Comparison of ENCODE assay signal across 12 cellular contexts in the genomic region with DNA sequence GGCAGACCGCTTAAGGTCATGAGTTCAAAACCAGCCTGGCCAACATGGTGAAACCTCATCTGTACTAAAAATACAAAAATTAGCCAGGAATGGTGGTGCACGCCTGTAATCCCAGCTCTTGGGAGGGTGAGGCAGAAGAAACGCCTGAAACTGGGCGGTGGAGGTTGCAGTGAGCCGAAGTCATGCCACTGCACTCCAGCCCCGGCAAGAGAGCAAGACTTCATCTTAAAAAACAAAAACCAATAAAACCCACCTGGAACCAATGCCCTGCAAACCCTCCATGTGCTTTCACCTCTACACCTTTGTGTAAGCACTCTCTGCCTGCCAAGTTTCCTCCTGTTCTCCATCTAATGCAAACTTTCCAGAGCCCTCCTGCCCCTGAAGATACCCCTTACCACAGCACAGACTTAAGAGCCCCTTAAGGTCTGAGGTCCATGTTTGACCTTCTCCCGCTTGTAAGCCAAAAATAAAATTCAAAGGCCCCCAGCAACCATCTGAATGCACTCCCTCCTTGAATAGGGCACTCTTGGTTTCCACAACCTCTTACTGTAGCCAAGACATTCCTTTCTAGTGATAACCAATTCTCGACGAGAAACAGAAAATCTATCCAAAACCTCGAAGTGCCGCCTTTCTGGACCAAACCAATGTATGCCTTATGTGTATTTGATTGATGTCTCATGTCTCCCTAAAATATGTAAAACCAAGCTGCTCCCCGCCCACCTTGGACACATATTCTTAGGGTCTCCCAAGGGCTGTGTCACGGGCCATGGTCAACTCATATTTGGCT. TPM values are rescaled to one million over a fixed set of nuclear protein-coding genes. Genes with fewer than 3 reads are reported as not detected.
DNase-seq lines count a peak whose midpoint lies in the region; ATAC-seq and TF ChIP-seq lines count a peak whose summit lies in the region.
"Had no signal": no experiment of that assay in that cellular context is flagged by ENCODE, and none has a peak within 500 bp of the region (broad histone marks: within the 10 kb centered on the region; RNA-seq: fewer than 3 reads in every experiment).

No MANE protein-coding gene starts in this region.

- no peak overlapping the region for H2AFZ ChIP-seq in trophoblast cell (ENCODE audit: insufficient read depth, low read length, poor library complexity)

- H3K4me3 Mint-ChIP-seq in T-helper 1 cell treated with Interleukin-12 subunit alpha and Interleukin-12 subunit beta and Interleukin-4 antibody, amounts not matched to agents 30 μg/mL and 1 μg/mL, for 36 hours, result peak overlapping the region; percentile 98

- no peak overlapping the region for H3K9ac ChIP-seq in trophoblast cell (ENCODE audit: low read length)

- H3K9me3 Mint-ChIP-seq in T-helper 1 cell treated with Interleukin-12 subunit alpha and Interleukin-12 subunit beta and Interleukin-4 antibody, amounts not matched to agents 30 μg/mL and 1 μg/mL, for 36 hours, result no peaks in the 10 kb centered on the region

- H3K79me2 ChIP-seq in trophoblast cell (ENCODE audit: control insufficient read depth, insufficient read depth, low read length, poor library complexity), result peaks cover 15% of the 10 kb centered on the region

- WGBS in trophoblast cell (ENCODE audit: extremely low coverage, insufficient coverage, insufficient read length), result no CpG with 5 or more reads among the region's 13 CpGs

- H3K4ac ChIP-seq in trophoblast cell (ENCODE audit: low read depth, low read length), result peak overlapping the region; percentile 57

- no peaks in the 10 kb centered on the region for H3K27me3 Mint-ChIP-seq in T-helper 1 cell treated with Interleukin-12 subunit alpha and Interleukin-12 subunit beta and Interleukin-4 antibody, amounts not matched to agents 30 μg/mL and 1 μg/mL, for 36 hours (ENCODE audit: low read depth)

- peak overlapping the region; percentile 52 for H3K27ac Mint-ChIP-seq in T-helper 1 cell treated with Interleukin-12 subunit alpha and Interleukin-12 subunit beta and Interleukin-4 antibody, amounts not matched to agents 30 μg/mL and 1 μg/mL, for 36 hours

- no peak overlapping the region for H2BK12ac ChIP-seq in trophoblast cell (ENCODE audit: low read length)

- no peak overlapping the region for H3K4me2 ChIP-seq in trophoblast cell (ENCODE audit: low read length)

- DNase-seq in T-helper 1 cell (no peak), NB4 (ENCODE audit: low read depth) (no peak), choroid plexus epithelial cell (ENCODE audit: low read depth) (peak; percentile 26), trophoblast cell (no peak), NCI-H524 treated with DMSO at 0.1 percent for 48 hours (lab: John Stamatoyannopoulos, UW) (no peak)
- DNase-seq: ACHN, testis had no signal

- TF ChIP-seq POLR2A in NB4 (IDR thresholded peaks at IDR 0.05; ENCODE audit: extremely low read depth, insufficient read length) (no peak), GM18505 (IDR thresholded peaks at IDR 0.05; ENCODE audit: borderline replicate concordance, extremely low read depth, insufficient read depth, insufficient read length) (no peak)

- no peak overlapping the region for H4K12ac ChIP-seq in trophoblast cell (ENCODE audit: low read depth, low read length)

- H2BK5ac ChIP-seq in trophoblast cell (ENCODE audit: low read depth, low read length, poor library complexity), result no peak overlapping the region

- peaks cover 7 to 9% of the 10 kb centered on the region in 2 experiments for H3K4me1 ChIP-seq in trophoblast cell (ENCODE audit: control insufficient read depth in 1 of 2, insufficient read depth in 2 of 2, low read length in 2 of 2)

- no peaks in the 10 kb centered on the region for H3K27me3 ChIP-seq in trophoblast cell (ENCODE audit: insufficient read depth, low read length)
- H3K27me3 ChIP-seq: testis had no signal

- no peak overlapping the region for H3K27ac ChIP-seq in trophoblast cell (ENCODE audit: low read depth, low read length)

- H4K91ac ChIP-seq in trophoblast cell (ENCODE audit: low read depth, low read length), result no peak overlapping the region

- H3K36me3 Mint-ChIP-seq in T-helper 1 cell treated with Interleukin-12 subunit alpha and Interleukin-12 subunit beta and Interleukin-4 antibody, amounts not matched to agents 30 μg/mL and 1 μg/mL, for 36 hours (ENCODE audit: low read depth), result peaks cover 64% of the 10 kb centered on the region

- peaks cover 48% of the 10 kb centered on the region for H3K4me1 Mint-ChIP-seq in T-helper 1 cell treated with Interleukin-12 subunit alpha and Interleukin-12 subunit beta and Interleukin-4 antibody, amounts not matched to agents 30 μg/mL and 1 μg/mL, for 36 hours (ENCODE audit: low read depth)

- H2BK120ac ChIP-seq in trophoblast cell (ENCODE audit: insufficient read depth, low read length, poor library complexity), result no peak overlapping the region

- ATAC-seq in GM18505 (IDR thresholded peaks at IDR 0.05; ENCODE audit: unreplicated experiment) (no peak), GM21717 (IDR thresholded peaks at IDR 0.05; ENCODE audit: unreplicated experiment) (no peak)

- H3K23ac ChIP-seq in trophoblast cell (ENCODE audit: low read length), result no peak overlapping the region

- no peak overlapping the region for H3K14ac ChIP-seq in trophoblast cell (ENCODE audit: low read length)

- peaks cover 37 to 63% of the 10 kb centered on the region in 2 experiments for H3K36me3 ChIP-seq in trophoblast cell (ENCODE audit: control insufficient read depth in 1 of 2, insufficient read depth in 2 of 2, low read length in 2 of 2)

- H3K9me3 ChIP-seq in trophoblast cell (ENCODE audit: insufficient read depth, low read depth, low read length), result no peaks in the 10 kb centered on the region
- H3K9me3 ChIP-seq: HAP-1, testis had no signal

- no peak for TF ChIP-seq CTCF in NB4 (IDR thresholded peaks at IDR 0.05; ENCODE audit: low read depth, low read length)
- no peak for TF ChIP-seq CTCF in choroid plexus epithelial cell (conservative IDR thresholded peaks at IDR 0.05; ENCODE audit: low read depth, low read length)

- no peak overlapping the region for H3K18ac ChIP-seq in trophoblast cell (ENCODE audit: low read length)

- peaks cover 7% of the 10 kb centered on the region for H3K79me1 ChIP-seq in trophoblast cell (ENCODE audit: low read length)

- H2AK5ac ChIP-seq in trophoblast cell (ENCODE audit: low read length), result no peak overlapping the region

- no peak overlapping the region for H4K8ac ChIP-seq in trophoblast cell (ENCODE audit: low read depth, low read length)

- H3K4me3 ChIP-seq in NB4 (ENCODE audit: low read depth, low read length), result peak overlapping the region; percentile 100
- H3K4me3 ChIP-seq in choroid plexus epithelial cell (ENCODE audit: low read depth, low read length), result no peak overlapping the region
- H3K4me3 ChIP-seq in trophoblast cell (ENCODE audit: low read depth, low read length), result no peak overlapping the region
- H3K4me3 ChIP-seq: lung, testis had no signal

RNA-seq across cellular contexts. Expression of gene RPL32, which starts 3.0 kb away (rescaled TPM):
- 1,121 and 1,210 TPM in 2 replicates for polyA plus RNA-seq in trophoblast cell (2013)

RNA-seq across cellular contexts. Expression of gene CAND2, which starts 41.9 kb away (rescaled TPM):
- polyA plus RNA-seq in trophoblast cell (2013), result 0.29 and 0.31 TPM in 2 replicates
